In the genomic region with DNA sequence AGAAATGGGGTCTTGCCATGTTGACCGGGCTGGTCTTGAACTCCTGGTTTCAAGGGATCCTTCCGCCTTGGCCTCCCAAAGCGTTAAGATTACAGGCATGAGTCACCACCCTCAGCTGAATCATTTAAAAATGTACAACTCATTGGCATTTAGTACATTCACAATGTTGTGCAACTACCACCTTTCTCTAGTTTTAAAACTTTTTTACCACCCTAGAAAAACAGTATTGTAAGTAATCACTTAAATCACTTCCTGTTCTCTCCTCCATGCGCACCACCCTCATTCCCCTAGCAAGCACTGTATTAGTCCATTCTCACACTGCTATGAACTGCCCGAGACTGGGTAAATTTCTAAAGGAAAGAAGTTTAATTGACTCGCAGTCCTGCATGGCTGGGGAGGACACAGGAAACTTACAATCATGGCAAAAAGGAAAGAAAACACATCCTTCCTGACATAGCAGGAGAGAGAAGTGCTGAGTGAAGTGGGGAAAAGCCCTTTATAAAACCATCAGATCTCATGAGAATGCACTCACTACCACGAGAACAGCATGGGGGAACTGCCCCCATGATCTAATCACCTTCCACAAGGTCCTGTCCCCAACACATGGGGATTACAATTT, we compare ENCODE assay signal across 1 cellular context.
TF ChIP-seq lines count a peak whose summit lies in the region.

No MANE protein-coding gene starts in this region.

TF ChIP-seq in A549, 52 proteins besides CTCF, POLR2A, EP300 and RAD21 (continued from another document):
- TF ChIP-seq, protein P1, sequence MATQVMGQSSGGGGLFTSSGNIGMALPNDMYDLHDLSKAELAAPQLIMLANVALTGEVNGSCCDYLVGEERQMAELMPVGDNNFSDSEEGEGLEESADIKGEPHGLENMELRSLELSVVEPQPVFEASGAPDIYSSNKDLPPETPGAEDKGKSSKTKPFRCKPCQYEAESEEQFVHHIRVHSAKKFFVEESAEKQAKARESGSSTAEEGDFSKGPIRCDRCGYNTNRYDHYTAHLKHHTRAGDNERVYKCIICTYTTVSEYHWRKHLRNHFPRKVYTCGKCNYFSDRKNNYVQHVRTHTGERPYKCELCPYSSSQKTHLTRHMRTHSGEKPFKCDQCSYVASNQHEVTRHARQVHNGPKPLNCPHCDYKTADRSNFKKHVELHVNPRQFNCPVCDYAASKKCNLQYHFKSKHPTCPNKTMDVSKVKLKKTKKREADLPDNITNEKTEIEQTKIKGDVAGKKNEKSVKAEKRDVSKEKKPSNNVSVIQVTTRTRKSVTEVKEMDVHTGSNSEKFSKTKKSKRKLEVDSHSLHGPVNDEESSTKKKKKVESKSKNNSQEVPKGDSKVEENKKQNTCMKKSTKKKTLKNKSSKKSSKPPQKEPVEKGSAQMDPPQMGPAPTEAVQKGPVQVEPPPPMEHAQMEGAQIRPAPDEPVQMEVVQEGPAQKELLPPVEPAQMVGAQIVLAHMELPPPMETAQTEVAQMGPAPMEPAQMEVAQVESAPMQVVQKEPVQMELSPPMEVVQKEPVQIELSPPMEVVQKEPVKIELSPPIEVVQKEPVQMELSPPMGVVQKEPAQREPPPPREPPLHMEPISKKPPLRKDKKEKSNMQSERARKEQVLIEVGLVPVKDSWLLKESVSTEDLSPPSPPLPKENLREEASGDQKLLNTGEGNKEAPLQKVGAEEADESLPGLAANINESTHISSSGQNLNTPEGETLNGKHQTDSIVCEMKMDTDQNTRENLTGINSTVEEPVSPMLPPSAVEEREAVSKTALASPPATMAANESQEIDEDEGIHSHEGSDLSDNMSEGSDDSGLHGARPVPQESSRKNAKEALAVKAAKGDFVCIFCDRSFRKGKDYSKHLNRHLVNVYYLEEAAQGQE (IDR thresholded peaks at IDR 0.05): no peak
- TF ChIP-seq MAFK (IDR thresholded peaks at IDR 0.05; ENCODE audit: partially characterized antibody) (no peak), HEYL (CRISPR knock-in tag; IDR thresholded peaks at IDR 0.05) (no peak), FOSL2 (IDR thresholded peaks at IDR 0.05) (no peak), FOSL2 (CRISPR knock-in tag; IDR thresholded peaks at IDR 0.05) (peak; percentile 64; the same call in 1 of the 2 replicates), HOXB13 (CRISPR knock-in tag; IDR thresholded peaks at IDR 0.05; ENCODE audit: low read depth) (no peak), ZC3H11A (IDR thresholded peaks at IDR 0.05) (no peak), CHD2 (IDR thresholded peaks at IDR 0.05; ENCODE audit: low read length, partially characterized antibody) (no peak), HOXA7 (CRISPR knock-in tag; IDR thresholded peaks at IDR 0.05) (no peak)
